ENCODE assay signal across 1 cellular context in the genomic region with DNA sequence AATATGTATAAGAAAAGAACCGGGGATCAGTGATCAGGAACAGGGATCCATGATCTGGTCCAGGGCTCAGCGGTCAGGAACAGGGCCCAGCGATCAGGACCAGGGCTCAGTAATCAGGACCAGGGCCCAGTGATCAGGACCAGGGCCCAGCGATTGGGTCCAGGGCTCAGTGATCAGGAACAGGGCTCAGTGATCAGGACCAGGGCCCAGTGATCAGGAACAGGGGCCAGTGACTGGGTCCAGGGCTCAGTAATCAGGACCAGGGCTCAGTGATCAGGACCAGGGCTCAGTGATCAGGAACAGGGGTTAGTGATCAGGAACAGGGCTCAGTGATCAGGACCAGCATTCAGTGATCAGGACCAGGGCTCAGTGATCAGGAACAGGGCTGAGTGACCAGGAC.
TF ChIP-seq lines count a peak whose summit lies in the region.

No MANE protein-coding gene starts in this region.

TF ChIP-seq in SK-N-SH treated with all-trans-retinoic acid at 6 μM for 48 hours, 23 proteins besides CTCF, POLR2A, EP300 and RAD21 (continued from another document):
- TF ChIP-seq SNAI2 (CRISPR knock-in tag; IDR thresholded peaks at IDR 0.05) (no peak), TOX (CRISPR knock-in tag; IDR thresholded peaks at IDR 0.05; ENCODE audit: borderline replicate concordance) (no peak), ZNF565 (CRISPR knock-in tag; conservative IDR thresholded peaks at IDR 0.05; ENCODE audit: low read depth) (no peak)
TF ChIP-seq in SK-N-SH treated with all-trans-retinoic acid at 6 μM for 48 hours: peak in this region for 0.
